ENCODE assay signal across 20 cellular contexts in the genomic region with DNA sequence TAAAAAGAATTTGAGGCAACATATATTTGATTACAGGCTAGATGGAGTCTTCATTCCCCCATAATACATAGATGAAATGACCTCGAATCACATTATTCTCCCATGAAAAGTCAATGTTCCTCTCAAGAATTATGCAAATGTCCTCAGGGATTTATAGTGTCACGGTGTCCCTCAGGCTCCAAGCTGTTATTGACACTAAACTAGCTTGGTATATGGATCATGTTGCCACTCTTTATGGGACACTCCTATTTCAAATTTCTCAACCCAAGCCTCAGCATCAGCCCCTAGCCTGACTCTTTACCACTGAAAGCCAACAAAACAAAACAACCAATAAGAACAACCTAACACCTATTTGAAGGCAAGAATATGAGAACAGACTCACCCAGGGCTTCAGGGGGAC.
"Had no signal": no experiment of that assay in that cellular context is flagged by ENCODE, and none has a peak within 500 bp of the region (broad histone marks: within the 10 kb centered on the region; RNA-seq: fewer than 3 reads in every experiment).

No MANE protein-coding gene starts in this region.

- H3K36me3 Mint-ChIP-seq: immature natural killer cell; stimulated activated naive B cell treated with anti-CD40 and anti-IgM and Interleukin-4, amounts not matched to agents 10 μg/mL and 1 μg/mL and 100 μg/mL, for 72 hours had no signal

- ATAC-seq: activated naive CD4-positive, alpha-beta T cell treated with anti-CD3 and anti-CD28 coated beads, Interleukin-2, amount 50 U/mL, for 72 hours; stimulated activated naive B cell treated with anti-CD40 and anti-IgM and Interleukin-4, amounts not matched to agents 10 μg/mL and 1 μg/mL and 100 μg/mL, for 72 hours had no signal

- H3K4me1 Mint-ChIP-seq: immature natural killer cell had no signal

- DNase-seq: activated CD4-positive, CD25-positive, alpha-beta regulatory T cell; activated gamma-delta T cell treated with Interleukin-2 at 50 U/mL for 16 hours; activated T-cell treated with anti-CD3 and anti-CD28 coated beads, Interleukin-2, amount 50 U/mL, for 1 hour; amniotic stem cell; effector CD8-positive, alpha-beta T cell; esophagus squamous epithelium; immature natural killer cell; kidney glomerular epithelial cell; left ventricle myocardium inferior; mammary epithelial cell; midbrain; nephron progenitor cell; nucleus accumbens; retina; spleen; stimulated activated CD4-positive, alpha-beta T cell treated with anti-CD3 and anti-CD28 coated beads, Interleukin-4, amount 100 ng/mL, for 4 hours; stimulated activated naive B cell treated with anti-CD40 and anti-IgM and Interleukin-4, amounts not matched to agents 10 μg/mL and 1 μg/mL and 100 μg/mL, for 72 hours; tibial artery had no signal

- H3K36me3 ChIP-seq: esophagus squamous epithelium, left ventricle myocardium inferior, spleen, tibial artery had no signal

- H3K27ac ChIP-seq: esophagus squamous epithelium, left ventricle myocardium inferior, spleen, tibial artery had no signal

- H3K27me3 Mint-ChIP-seq: dendritic cell treated with granulocyte-macrophage colony-stimulating factor and Interleukin-4, amounts not matched to agents 40 ng/mL and 50 ng/mL, for 4 days had no signal

- H3K4me1 ChIP-seq: left ventricle myocardium inferior, spleen, tibial artery had no signal

- H3K9me3 Mint-ChIP-seq: dendritic cell treated with granulocyte-macrophage colony-stimulating factor and Interleukin-4, amounts not matched to agents 40 ng/mL and 50 ng/mL, for 4 days; nephron progenitor cell; stimulated activated naive B cell treated with anti-CD40 and anti-IgM and Interleukin-4, amounts not matched to agents 10 μg/mL and 1 μg/mL and 100 μg/mL, for 72 hours had no signal

- H3K27ac Mint-ChIP-seq: dendritic cell treated with granulocyte-macrophage colony-stimulating factor and Interleukin-4, amounts not matched to agents 40 ng/mL and 50 ng/mL, for 4 days; immature natural killer cell; nephron progenitor cell; stimulated activated naive B cell treated with anti-CD40 and anti-IgM and Interleukin-4, amounts not matched to agents 10 μg/mL and 1 μg/mL and 100 μg/mL, for 72 hours had no signal

- H3K4me3 ChIP-seq: esophagus squamous epithelium, left ventricle myocardium inferior, spleen, tibial artery had no signal

- H3K27me3 ChIP-seq: esophagus squamous epithelium, spleen, tibial artery had no signal

- H3K4me3 Mint-ChIP-seq: dendritic cell treated with granulocyte-macrophage colony-stimulating factor and Interleukin-4, amounts not matched to agents 40 ng/mL and 50 ng/mL, for 4 days; immature natural killer cell; nephron progenitor cell; stimulated activated naive B cell treated with anti-CD40 and anti-IgM and Interleukin-4, amounts not matched to agents 10 μg/mL and 1 μg/mL and 100 μg/mL, for 72 hours had no signal
